In genomic region chr11:19379465-19379864, GRCh38 we compare ENCODE assay signal across 20 cellular contexts.
"Had no signal": no experiment of that assay in that cellular context is flagged by ENCODE, and none has a peak within 500 bp of the region (broad histone marks: within the 10 kb centered on the region; RNA-seq: fewer than 3 reads in every experiment).

No MANE protein-coding gene starts in this region.

- H3K27me3 ChIP-seq: colonic mucosa, uterus had no signal

- H3K4me1 ChIP-seq: colonic mucosa, gastrocnemius medialis, tibial artery, uterus had no signal

- H3K9me3 Mint-ChIP-seq: activated naive CD8-positive, alpha-beta T cell treated with anti-CD3 and anti-CD28 coated beads, Interleukin-2, amount 50 U/mL, for 24 hours; activated T-helper 2 cell treated with anti-CD3 and anti-CD28 coated beads, Interferon-gamma antibody, Interleukin-2, Interleukin-4, amounts not matched to agents 10 μg/mL and 5 μg/mL and 100 μg/mL, durations not matched to agents 14 hours and 24 hours and 36 hours; stimulated activated memory B cell treated with anti-CD40 and anti-IgM and Interleukin-4, amounts not matched to agents 10 μg/mL and 1 μg/mL and 100 μg/mL, for 72 hours had no signal

- H3K27ac Mint-ChIP-seq: activated naive CD4-positive, alpha-beta T cell treated with anti-CD3 and anti-CD28 coated beads for 36 hours; activated naive CD8-positive, alpha-beta T cell treated with anti-CD3 and anti-CD28 coated beads, Interleukin-2, amount 50 U/mL, for 24 hours; activated T-helper 2 cell treated with anti-CD3 and anti-CD28 coated beads, Interferon-gamma antibody, Interleukin-2, Interleukin-4, amounts not matched to agents 10 μg/mL and 5 μg/mL and 100 μg/mL, durations not matched to agents 14 hours and 24 hours and 36 hours; stimulated activated memory B cell treated with anti-CD40 and anti-IgM and Interleukin-4, amounts not matched to agents 10 μg/mL and 1 μg/mL and 100 μg/mL, for 72 hours had no signal

- ATAC-seq: activated naive CD8-positive, alpha-beta T cell treated with anti-CD3 and anti-CD28 coated beads, Interleukin-2, amount 50 U/mL, for 24 hours; gastrocnemius medialis; left lobe of liver; mucosa of descending colon; naive thymus-derived CD4-positive, alpha-beta T cell; stimulated activated memory B cell treated with anti-CD40 and anti-IgM and Interleukin-4, amounts not matched to agents 10 μg/mL and 1 μg/mL and 100 μg/mL, for 72 hours had no signal

- H3K4me1 Mint-ChIP-seq: activated naive CD8-positive, alpha-beta T cell treated with anti-CD3 and anti-CD28 coated beads, Interleukin-2, amount 50 U/mL, for 24 hours; naive thymus-derived CD4-positive, alpha-beta T cell; stimulated activated memory B cell treated with anti-CD40 and anti-IgM and Interleukin-4, amounts not matched to agents 10 μg/mL and 1 μg/mL and 100 μg/mL, for 72 hours had no signal

- DNase-seq: activated CD4-positive, alpha-beta T cell treated with anti-CD3 and anti-CD28 coated beads, Interleukin-2, amount 50 U/mL, for 4 hours; activated CD4-positive, CD25-positive, alpha-beta regulatory T cell treated with anti-CD3 and anti-CD28 coated beads, Interleukin-2, amount 50 U/mL, for 72 hours; activated naive CD4-positive, alpha-beta T cell treated with anti-CD3 and anti-CD28 coated beads for 36 hours; activated naive CD8-positive, alpha-beta T cell treated with anti-CD3 and anti-CD28 coated beads, Interleukin-2, amount 50 U/mL, for 24 hours; activated T-cell treated with anti-CD3 and anti-CD28 coated beads, Interleukin-2, amount 50 U/mL, for 1 hour; caudate nucleus; colonic mucosa; esophagus squamous epithelium; gastrocnemius medialis; heart right ventricle; mammary epithelial cell; mucosa of descending colon; naive thymus-derived CD4-positive, alpha-beta T cell; stimulated activated CD4-positive, alpha-beta T cell treated with anti-CD3 and anti-CD28 coated beads, Interleukin-2, amount 100 ng/mL, for 48 hours; T-helper 9 cell; uterus had no signal

- H3K4me3 ChIP-seq: colonic mucosa, esophagus squamous epithelium, gastrocnemius medialis, heart right ventricle, mucosa of descending colon, tibial artery, uterus had no signal

- H3K36me3 Mint-ChIP-seq: naive thymus-derived CD4-positive, alpha-beta T cell; stimulated activated memory B cell treated with anti-CD40 and anti-IgM and Interleukin-4, amounts not matched to agents 10 μg/mL and 1 μg/mL and 100 μg/mL, for 72 hours had no signal

- H3K9me3 ChIP-seq: colonic mucosa, esophagus squamous epithelium, gastrocnemius medialis, heart right ventricle, mucosa of descending colon, tibial artery, uterus had no signal

- H3K27ac ChIP-seq: colonic mucosa, esophagus squamous epithelium, gastrocnemius medialis, tibial artery, uterus had no signal

- H3K4me3 Mint-ChIP-seq: activated naive CD4-positive, alpha-beta T cell treated with anti-CD3 and anti-CD28 coated beads for 36 hours; activated naive CD8-positive, alpha-beta T cell treated with anti-CD3 and anti-CD28 coated beads, Interleukin-2, amount 50 U/mL, for 24 hours; naive thymus-derived CD4-positive, alpha-beta T cell; stimulated activated memory B cell treated with anti-CD40 and anti-IgM and Interleukin-4, amounts not matched to agents 10 μg/mL and 1 μg/mL and 100 μg/mL, for 72 hours had no signal

- H3K36me3 ChIP-seq: colonic mucosa, esophagus squamous epithelium, gastrocnemius medialis, heart right ventricle, tibial artery, uterus had no signal
